In genomic region chr20:44725852-44726251, GRCh38 we compare ENCODE assay signal across 2 cellular contexts.
TF ChIP-seq lines count a peak whose summit lies in the region.

No MANE protein-coding gene starts in this region.

TF ChIP-seq in IMR-90, 13 proteins besides CTCF, POLR2A, EP300 and RAD21:
- TF ChIP-seq, protein P1, sequence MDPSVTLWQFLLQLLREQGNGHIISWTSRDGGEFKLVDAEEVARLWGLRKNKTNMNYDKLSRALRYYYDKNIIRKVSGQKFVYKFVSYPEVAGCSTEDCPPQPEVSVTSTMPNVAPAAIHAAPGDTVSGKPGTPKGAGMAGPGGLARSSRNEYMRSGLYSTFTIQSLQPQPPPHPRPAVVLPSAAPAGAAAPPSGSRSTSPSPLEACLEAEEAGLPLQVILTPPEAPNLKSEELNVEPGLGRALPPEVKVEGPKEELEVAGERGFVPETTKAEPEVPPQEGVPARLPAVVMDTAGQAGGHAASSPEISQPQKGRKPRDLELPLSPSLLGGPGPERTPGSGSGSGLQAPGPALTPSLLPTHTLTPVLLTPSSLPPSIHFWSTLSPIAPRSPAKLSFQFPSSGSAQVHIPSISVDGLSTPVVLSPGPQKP (IDR thresholded peaks at IDR 0.05; ENCODE audit: borderline replicate concordance, low read depth, low read length): no peak
- TF ChIP-seq RCOR1 (IDR thresholded peaks at IDR 0.05; ENCODE audit: insufficient replicate concordance, low read length) (no peak), MAZ (IDR thresholded peaks at IDR 0.05; ENCODE audit: borderline replicate concordance, low read depth, low read length) (no peak), CHD1 (IDR thresholded peaks at IDR 0.05; ENCODE audit: low read depth, low read length) (no peak), SMC3 (IDR thresholded peaks at IDR 0.05; ENCODE audit: low read depth, low read length) (no peak), MAFK (IDR thresholded peaks at IDR 0.05; ENCODE audit: low read depth, low read length) (no peak), BHLHE40 (IDR thresholded peaks at IDR 0.05; ENCODE audit: low read depth, low read length) (no peak), NFE2L2 (IDR thresholded peaks at IDR 0.05; ENCODE audit: low read depth, low read length) (no peak), FOS (IDR thresholded peaks at IDR 0.05; ENCODE audit: low read depth, low read length) (no peak), MXI1 (IDR thresholded peaks at IDR 0.05; ENCODE audit: borderline replicate concordance, low read depth, low read length) (no peak), CEBPB (IDR thresholded peaks at IDR 0.05; ENCODE audit: low read depth, low read length) (no peak), RFX5 (IDR thresholded peaks at IDR 0.05; ENCODE audit: low read depth, low read length) (no peak), USF2 (IDR thresholded peaks at IDR 0.05; ENCODE audit: low read depth, low read length) (no peak)
TF ChIP-seq in IMR-90: peak in this region for 0.

TF ChIP-seq in H1, 55 proteins besides CTCF, POLR2A, EP300 and RAD21:
- TF ChIP-seq TAF7 (optimal IDR thresholded peaks at IDR 0.05; ENCODE audit: borderline replicate concordance, low read depth, low read length): no peak
- TF ChIP-seq HDAC2 (IDR thresholded peaks at IDR 0.05; ENCODE audit: borderline replicate concordance in 1 of 2, low read depth in 2 of 2, low read length in 2 of 2): peak in 1 of 2 experiments; percentile 72; a peak in 1 of 4 replicates
- TF ChIP-seq KDM1A (IDR thresholded peaks at IDR 0.05; ENCODE audit: borderline replicate concordance, low read length): peak; percentile 97
TF ChIP-seq in H1: peak in this region for 2.
